ENCODE assay signal across 33 cellular contexts in genomic region chr20:57207251-57207650, GRCh38. TPM values are rescaled to one million over a fixed set of nuclear protein-coding genes. Genes with fewer than 3 reads are reported as not detected.
"Had no signal": no experiment of that assay in that cellular context is flagged by ENCODE, and none has a peak within 500 bp of the region (broad histone marks: within the 10 kb centered on the region; RNA-seq: fewer than 3 reads in every experiment).

No MANE protein-coding gene starts in this region.

- H3K9me3 ChIP-seq: ovary, suprapubic skin, vagina had no signal

- H3K27ac Mint-ChIP-seq: dendritic cell treated with granulocyte-macrophage colony-stimulating factor and Interleukin-4, amounts not matched to agents 40 ng/mL and 50 ng/mL, for 4 days; endodermal cell; naive thymus-derived CD4-positive, alpha-beta T cell; stimulated activated naive CD8-positive, alpha-beta T cell treated with anti-CD3 and anti-CD28 coated beads, Interleukin-15, amount 100 ng/mL, for 72 hours had no signal

- H3K36me3 Mint-ChIP-seq: naive thymus-derived CD4-positive, alpha-beta T cell had no signal

- DNase-seq: effector CD8-positive, alpha-beta T cell; endodermal cell; foreskin fibroblast; heart right ventricle; hippocampal formation; left cardiac atrium; left lung; mesendoderm; midbrain; naive thymus-derived CD4-positive, alpha-beta T cell; nucleus accumbens; ovary; retina; stimulated activated CD4-positive, alpha-beta T cell treated with anti-CD3 and anti-CD28 coated beads, Interleukin-12 subunit alpha, Interleukin-12 subunit beta, amount 100 ng/mL, for 4 hours; stimulated activated CD4-positive, alpha-beta T cell treated with anti-CD3 and anti-CD28 coated beads, Interleukin-1b, Interleukin-23, amount 100 ng/mL, for 48 hours; stimulated activated CD4-positive, alpha-beta T cell treated with anti-CD3 and anti-CD28 coated beads, Interleukin-4, amount 100 ng/mL, for 1 hour; stimulated activated CD8-positive, alpha-beta memory T cell treated with anti-CD3 and anti-CD28 coated beads, Interleukin-4, amount 100 ng/mL, for 48 hours; stimulated activated naive CD4-positive, alpha-beta T cell; stimulated activated naive CD8-positive, alpha-beta T cell treated with anti-CD3 and anti-CD28 coated beads, Interleukin-15, amount 100 ng/mL, for 72 hours; transverse colon had no signal

- FAIRE-seq: colon, islet of Langerhans had no signal

- ATAC-seq: esophagus mucosa; gastroesophageal sphincter; heart right ventricle; left cardiac atrium; left lung; naive thymus-derived CD4-positive, alpha-beta T cell; sciatic nerve; stimulated activated naive CD8-positive, alpha-beta T cell treated with anti-CD3 and anti-CD28 coated beads, Interleukin-15, amount 100 ng/mL, for 72 hours had no signal

- H3K27ac ChIP-seq: epithelial cell of prostate, gastroesophageal sphincter, heart right ventricle, left lung, ovary, suprapubic skin, transverse colon, vagina had no signal

- H3K27me3 ChIP-seq: gastroesophageal sphincter, ovary, suprapubic skin, transverse colon, vagina had no signal

- H3K9me3 Mint-ChIP-seq: dendritic cell treated with granulocyte-macrophage colony-stimulating factor and Interleukin-4, amounts not matched to agents 40 ng/mL and 50 ng/mL, for 4 days had no signal

- H3K4me2 ChIP-seq: smooth muscle cell had no signal

- H3K4me3 Mint-ChIP-seq: dendritic cell treated with granulocyte-macrophage colony-stimulating factor and Interleukin-4, amounts not matched to agents 40 ng/mL and 50 ng/mL, for 4 days; endodermal cell; naive thymus-derived CD4-positive, alpha-beta T cell; nephron; stimulated activated naive CD8-positive, alpha-beta T cell treated with anti-CD3 and anti-CD28 coated beads, Interleukin-15, amount 100 ng/mL, for 72 hours had no signal

- H3K4me1 Mint-ChIP-seq: stimulated activated naive CD8-positive, alpha-beta T cell treated with anti-CD3 and anti-CD28 coated beads, Interleukin-15, amount 100 ng/mL, for 72 hours had no signal

- H3K36me3 ChIP-seq: gastroesophageal sphincter, heart right ventricle, left lung, ovary, suprapubic skin, transverse colon, vagina had no signal

- H3K4me3 ChIP-seq: gastroesophageal sphincter, heart right ventricle, left lung, ovary, smooth muscle cell, suprapubic skin, transverse colon, vagina had no signal

- H3K4me1 ChIP-seq: left lung had no signal

RNA-seq across cellular contexts. Expression of gene BMP7, which starts 59.2 kb away (rescaled TPM):
- total RNA-seq: lung microvascular endothelial cell; naive thymus-derived CD4-positive, alpha-beta T cell; pulmonary artery endothelial cell had no signal
- polyA plus RNA-seq: naive thymus-derived CD4-positive, alpha-beta T cell had no signal
